ENCODE assay signal across 15 cellular contexts in genomic region chr17:81328489-81328888, GRCh38. TPM values are rescaled to one million over a fixed set of nuclear protein-coding genes. Genes with fewer than 3 reads are reported as not detected.
A peak's percentile ranks its signal among the peaks of the same experiment; 100 is the strongest.
DNase-seq lines count a peak whose midpoint lies in the region; ATAC-seq and TF ChIP-seq lines count a peak whose summit lies in the region.
"Had no signal": no experiment of that assay in that cellular context is flagged by ENCODE, and none has a peak within 500 bp of the region (broad histone marks: within the 10 kb centered on the region; RNA-seq: fewer than 3 reads in every experiment).

No MANE protein-coding gene starts in this region.

- H3K36me3 ChIP-seq in adipocyte (ENCODE audit: control insufficient read depth, insufficient read depth, low read length, severe bottlenecking) (no peaks in the 10 kb centered on the region), right lobe of liver (no peaks in the 10 kb centered on the region), stomach smooth muscle (ENCODE audit: control insufficient read depth in 2 of 2, insufficient read depth in 2 of 2, low read length in 2 of 2) (no peaks in the 10 kb centered on the region)

- H3K4me3 ChIP-seq in adipocyte (ENCODE audit: low read length) (no peak overlapping the region), right lobe of liver (peak overlapping the region in 1 of 3 donors; percentile 56), stomach smooth muscle (ENCODE audit: low read length in 2 of 2) (no peak overlapping the region)

- H3K9ac ChIP-seq in adipocyte (ENCODE audit: low read length): peak overlapping the region; percentile 69
- peak overlapping the region in 1 of 2 donors; percentile 16 for H3K9ac ChIP-seq in stomach smooth muscle (ENCODE audit: low read length in 2 of 2)

- H3K4me1 ChIP-seq in adipocyte (ENCODE audit: control insufficient read depth, insufficient read depth, low read length) (peaks cover 44% of the 10 kb centered on the region), right lobe of liver (peaks cover 0 to 77% (median 38%) of the 10 kb centered on the region in 4 donors), stomach smooth muscle (ENCODE audit: control insufficient read depth, insufficient read depth, low read length) (peaks cover 44% of the 10 kb centered on the region)

- H3K27ac ChIP-seq in right lobe of liver (peak overlapping the region; percentile 70 to 85 (median 83)), stomach smooth muscle (ENCODE audit: low read length) (peak overlapping the region; percentile 66)

- no peak for TF ChIP-seq CTCF in right lobe of liver (IDR thresholded peaks at IDR 0.05)

- WGBS in right lobe of liver (ENCODE audit: insufficient coverage, low coverage, low lambda C conversion rate, missing lambda C conversion rate): 13% methylated on average over 6 of the region's 14 CpGs

- peaks cover 39% of the 10 kb centered on the region for H3K27me3 ChIP-seq in adipocyte (replicated peaks; ENCODE audit: control insufficient read depth, insufficient read depth, low read length)
- H3K27me3 ChIP-seq in right lobe of liver: no peaks in the 10 kb centered on the region
- H3K27me3 ChIP-seq in stomach smooth muscle (ENCODE audit: control insufficient read depth in 1 of 2, insufficient read depth in 2 of 2, low read length in 2 of 2): no peaks in the 10 kb centered on the region

- TF ChIP-seq POLR2A in right lobe of liver (IDR thresholded peaks at IDR 0.05): no peak

- intact Hi-C loops in right lobe of liver (cut with DNase I): no loop called here
- intact Hi-C loops in left colon (cut with DNase I, micrococcal nuclease): no loop called here

- ATAC-seq in right lobe of liver (peak; percentile 1 to 34 (median 22)), GM21515 (IDR thresholded peaks at IDR 0.05; ENCODE audit: unreplicated experiment) (no peak), left colon (no peak)
- ATAC-seq: T-helper 17 cell had no signal

- H3K9me3 ChIP-seq in adipocyte (ENCODE audit: control insufficient read depth, low read length) (no peaks in the 10 kb centered on the region), right lobe of liver (no peaks in the 10 kb centered on the region), stomach smooth muscle (ENCODE audit: control insufficient read depth in 2 of 2, low read length in 2 of 2) (no peaks in the 10 kb centered on the region)

- peak; percentile 29 for DNase-seq in HK-2 (ENCODE audit: unreplicated experiment)
- no peak for DNase-seq in adipocyte (ENCODE audit: low read depth)
- peak in 2 of 3 donors; percentile 89 for DNase-seq in right lobe of liver
- no peak for DNase-seq in RKO (ENCODE audit: low spot score)
- DNase-seq in left colon: no peak
- DNase-seq: activated CD4-positive, alpha-beta memory T cell treated with anti-CD3 and anti-CD28 coated beads, Interleukin-2, amount 10 ng/mL, durations not matched to agents 7 days and 5 days; activated naive CD4-positive, alpha-beta T cell treated with anti-CD3 and anti-CD28 coated beads for 36 hours; IMR-90; NCI-H187; occipital lobe; stimulated activated CD4-positive, alpha-beta T cell treated with anti-CD3 and anti-CD28 coated beads, Interleukin-2, amount 100 ng/mL, for 48 hours; stimulated activated naive CD4-positive, alpha-beta T cell; T-helper 17 cell had no signal

RNA-seq across cellular contexts. Expression of gene SLC38A10, which starts 33.4 kb away (rescaled TPM):
- total RNA-seq in right lobe of liver (100 to 1,000 TPM in 1 of 6 experiments, 10 to 100 TPM in 5; 60.9 to 104 (median 86.1) TPM), left colon (10 to 100 TPM; 84.7 to 86.7 TPM)

Comparison
In these comparisons a context has a peak if more than half of its experiments do, and no peak if none do; other contexts are left out.
1. DNase-seq: peak in HK-2 (single experiment) and right lobe of liver (2 of 3); none in adipocyte (single experiment), RKO (single experiment) and left colon (0 of 2).
2. ATAC-seq: peak in right lobe of liver (4 of 4); none in GM21515 (single experiment) and left colon (single experiment).